8 cellular contexts compared by ENCODE assay signal in genomic region chr22:30266445-30267381, GRCh38. TPM values are rescaled to one million over a fixed set of nuclear protein-coding genes. Genes with fewer than 3 reads are reported as not detected.
DNase-seq lines count a peak whose midpoint lies in the region; ATAC-seq and TF ChIP-seq lines count a peak whose summit lies in the region.
"Had no signal": no experiment of that assay in that cellular context is flagged by ENCODE, and none has a peak within 500 bp of the region (broad histone marks: within the 10 kb centered on the region; RNA-seq: fewer than 3 reads in every experiment).

TSS of gene OSM (minus strand) at chr22:30266851. CDS start at chr22:30266799, 52 bp downstream.

- no peak for TF ChIP-seq EP300 in gastroesophageal sphincter (IDR thresholded peaks at IDR 0.05)

- H3K9me3 Mint-ChIP-seq in activated CD4-positive, alpha-beta T cell treated with anti-CD3 and anti-CD28 coated beads, Interleukin-2, amount 10 ng/mL, durations not matched to agents 7 days and 5 days = no peaks in the 10 kb centered on the region

- peaks cover 58% of the 10 kb centered on the region for H3K4me1 Mint-ChIP-seq in activated CD4-positive, alpha-beta T cell treated with anti-CD3 and anti-CD28 coated beads, Interleukin-2, amount 10 ng/mL, durations not matched to agents 7 days and 5 days

- peak within 1 kb of the TSS in 3 of 4 donors; percentile 48 to 66 (median 54) for H3K27ac ChIP-seq in gastroesophageal sphincter
- H3K27ac ChIP-seq: SK-N-MC had no signal

- peak within 1 kb of the TSS; percentile 94 for H3K27ac Mint-ChIP-seq in activated CD4-positive, alpha-beta T cell treated with anti-CD3 and anti-CD28 coated beads, Interleukin-2, amount 10 ng/mL, durations not matched to agents 7 days and 5 days

- WGBS in gastroesophageal sphincter (ENCODE audit: low coverage in 1 of 2), 2 donors = 87 to 92% methylated on average over 9 to 12 of the region's 35 CpGs

- no peaks in the 10 kb centered on the region for H3K27me3 Mint-ChIP-seq in activated CD4-positive, alpha-beta T cell treated with anti-CD3 and anti-CD28 coated beads, Interleukin-2, amount 10 ng/mL, durations not matched to agents 7 days and 5 days

- no peak for TF ChIP-seq POLR2A in gastroesophageal sphincter (IDR thresholded peaks at IDR 0.05)

- H3K9me3 ChIP-seq in gastroesophageal sphincter = no peaks in the 10 kb centered on the region

- H3K4me1 ChIP-seq in gastroesophageal sphincter = peaks cover 0 to 9% (median 6%) of the 10 kb centered on the region in 3 donors

- CTCF ChIA-PET in activated CD4-positive, alpha-beta T cell treated with anti-CD3 and anti-CD28 coated beads, Interleukin-2, amount 10 ng/mL, durations not matched to agents 7 days and 5 days (lab: Charles Lee) = interaction anchor here (0.7 to 2.4 kb wide), 6 partner anchors 11 to 121 kb away, joined by 3 to 13 read pairs (median 6); partner anchors contain the start of gene RNF215

- H3K36me3 Mint-ChIP-seq in activated CD4-positive, alpha-beta T cell treated with anti-CD3 and anti-CD28 coated beads, Interleukin-2, amount 10 ng/mL, durations not matched to agents 7 days and 5 days (ENCODE audit: low read depth) = peaks cover 74% of the 10 kb centered on the region

- peak; percentile 20 for ATAC-seq in HG03135 (IDR thresholded peaks at IDR 0.05; ENCODE audit: unreplicated experiment)
- ATAC-seq in gastroesophageal sphincter = no peak

- no peaks in the 10 kb centered on the region for H3K36me3 ChIP-seq in gastroesophageal sphincter

- POLR2A ChIA-PET in activated CD4-positive, alpha-beta T cell treated with anti-CD3 and anti-CD28 coated beads, Interleukin-2, amount 10 ng/mL, durations not matched to agents 7 days and 5 days (lab: Charles Lee) = interaction anchor here (0.9 to 1.0 kb wide), 2 partner anchors 17 to 60 kb away, joined by 3 read pairs; partner anchors contain the start of gene TBC1D10A

- peak within 1 kb of the TSS in 1 of 2 donors; percentile 39 for H3K4me3 ChIP-seq in gastroesophageal sphincter
- H3K4me3 ChIP-seq: SK-N-MC had no signal

- TF ChIP-seq CTCF in gastroesophageal sphincter (IDR thresholded peaks at IDR 0.05) = no peak

- peak; percentile 81 for DNase-seq in activated CD4-positive, alpha-beta T cell treated with anti-CD3 and anti-CD28 coated beads, Interleukin-2, amount 10 ng/mL, durations not matched to agents 7 days and 5 days
- DNase-seq in stimulated activated CD4-positive, alpha-beta T cell treated with anti-CD3 and anti-CD28 coated beads, Interleukin-4, amount 100 ng/mL, for 4 hours = peak; percentile 53 to 60
- DNase-seq in AG20443 (ENCODE audit: low spot score) = no peak
- DNase-seq in DMS79 (lab: John Stamatoyannopoulos, UW) = no peak
- DNase-seq in NCI-H345 treated with DMSO at 0.1 percent for 48 hours (lab: John Stamatoyannopoulos, UW; ENCODE audit: unreplicated experiment) = no peak

- peak within 1 kb of the TSS; percentile 99 for H3K4me3 Mint-ChIP-seq in activated CD4-positive, alpha-beta T cell treated with anti-CD3 and anti-CD28 coated beads, Interleukin-2, amount 10 ng/mL, durations not matched to agents 7 days and 5 days

- H3K27me3 ChIP-seq in gastroesophageal sphincter = peaks cover 5% of the 10 kb centered on the region

RNA-seq across cellular contexts. Expression of gene OSM, which starts in this region (rescaled TPM):
- 10 to 100 TPM; 74.7 to 80.5 TPM for total RNA-seq in activated CD4-positive, alpha-beta T cell treated with anti-CD3 and anti-CD28 coated beads, Interleukin-2, amount 10 ng/mL, durations not matched to agents 7 days and 5 days
- 1 to 10 TPM in 2 of 4 donors, not detected in 2; 4.1 to 7.7 TPM for total RNA-seq in gastroesophageal sphincter

Comparison
In these comparisons a context has a peak if more than half of its experiments do, and no peak if none do; other contexts are left out.
1. RNA of gene OSM (total RNA-seq): 74.7 to 80.5 TPM in activated CD4-positive, alpha-beta T cell treated with anti-CD3 and anti-CD28 coated beads, Interleukin-2, amount 10 ng/mL, durations not matched to agents 7 days and 5 days; 4.1 to 7.7 TPM in gastroesophageal sphincter; every median in the first group is over 4 times any median in the second.
2. DNase-seq: peak in activated CD4-positive, alpha-beta T cell treated with anti-CD3 and anti-CD28 coated beads, Interleukin-2, amount 10 ng/mL, durations not matched to agents 7 days and 5 days (single experiment) and stimulated activated CD4-positive, alpha-beta T cell treated with anti-CD3 and anti-CD28 coated beads, Interleukin-4, amount 100 ng/mL, for 4 hours (2 of 2); none in AG20443 (single experiment), DMS79 (single experiment) and NCI-H345 treated with DMSO at 0.1 percent for 48 hours (single experiment).